15 cellular contexts compared by ENCODE assay signal in genomic region chr12:30197392-30198047, GRCh38.
DNase-seq lines count a peak whose midpoint lies in the region; ATAC-seq lines count a peak whose summit lies in the region.
"Had no signal": no experiment of that assay in that cellular context is flagged by ENCODE, and none has a peak within 500 bp of the region (broad histone marks: within the 10 kb centered on the region; RNA-seq: fewer than 3 reads in every experiment).

No MANE protein-coding gene starts in this region.

- in situ Hi-C loops in GM23248 (cut with MboI): no loop called here

- H3K79me2 ChIP-seq in GM23248 (ENCODE audit: insufficient read depth): no peaks in the 10 kb centered on the region

- no peaks in the 10 kb centered on the region for H3K36me3 ChIP-seq in GM23248 (ENCODE audit: low read depth)
- H3K36me3 ChIP-seq: thoracic aorta had no signal

- H3K9me3 ChIP-seq in GM23248 (ENCODE audit: low read depth): no peaks in the 10 kb centered on the region
- H3K9me3 ChIP-seq: mucosa of descending colon, thoracic aorta had no signal

- H3K4me3 Mint-ChIP-seq in activated T-cell treated with anti-CD3 and anti-CD28 coated beads, Interleukin-2, amount 50 U/mL, for 72 hours: no peak overlapping the region

- H3K4me3 ChIP-seq in GM23248: no peak overlapping the region
- H3K4me3 ChIP-seq: mucosa of descending colon, thoracic aorta had no signal

- H3K36me3 Mint-ChIP-seq in activated T-cell treated with anti-CD3 and anti-CD28 coated beads, Interleukin-2, amount 50 U/mL, for 72 hours (ENCODE audit: insufficient read depth in 2 of 2): no peaks in the 10 kb centered on the region

- H3F3A ChIP-seq in GM23248 (ENCODE audit: insufficient read depth): no peaks in the 10 kb centered on the region

- H3K9me3 Mint-ChIP-seq in activated T-cell treated with anti-CD3 and anti-CD28 coated beads, Interleukin-2, amount 50 U/mL, for 72 hours: no peaks in the 10 kb centered on the region

- no peak overlapping the region for H3K27ac ChIP-seq in GM23248
- H3K27ac ChIP-seq: thoracic aorta, VCaP had no signal

- no peaks in the 10 kb centered on the region for H3K27me3 Mint-ChIP-seq in activated T-cell treated with anti-CD3 and anti-CD28 coated beads, Interleukin-2, amount 50 U/mL, for 72 hours (ENCODE audit: low read depth)

- ATAC-seq in HG03520 (IDR thresholded peaks at IDR 0.05; ENCODE audit: unreplicated experiment): no peak
- no peak for ATAC-seq in activated T-cell treated with anti-CD3 and anti-CD28 coated beads, Interleukin-2, amount 50 U/mL, for 72 hours (replicated peaks in 1 of 2)
- ATAC-seq: mucosa of descending colon had no signal

- H2AFZ ChIP-seq in GM23248: no peak overlapping the region

- peak; percentile 73 for DNase-seq in A172 (ENCODE audit: low spot score)
- peak; percentile 64 for DNase-seq in GM23248
- DNase-seq in RKO (ENCODE audit: low spot score): peak; percentile 56
- DNase-seq in fibroblast of peridontal ligament (ENCODE audit: extremely low read depth): peak; percentile 1
- no peak for DNase-seq in NCI-H2196 (lab: John Stamatoyannopoulos, UW; ENCODE audit: unreplicated experiment)
- DNase-seq in activated T-cell treated with anti-CD3 and anti-CD28 coated beads, Interleukin-2, amount 50 U/mL, for 72 hours: no peak
- no peak for DNase-seq in cortex of kidney (lab: John Stamatoyannopoulos, UW)
- DNase-seq: ACHN; activated CD8-positive, alpha-beta memory T cell treated with anti-CD3 and anti-CD28 coated beads, Interleukin-2, amount 50 U/mL, for 4 hours; Kasumi-1; mucosa of descending colon; SHP77 had no signal

- no peaks in the 10 kb centered on the region for H4K20me1 ChIP-seq in GM23248 (ENCODE audit: insufficient read depth)

- no peaks in the 10 kb centered on the region for H3K4me1 ChIP-seq in GM23248 (ENCODE audit: insufficient read depth)

- no peak overlapping the region for H3K4me2 ChIP-seq in GM23248 (ENCODE audit: unreplicated experiment)

- H3K27me3 ChIP-seq in GM23248 (replicated peaks; ENCODE audit: insufficient read depth): peaks cover 28% of the 10 kb centered on the region

- H3K9ac ChIP-seq in GM23248: no peak overlapping the region

- no peak overlapping the region for H3K27ac Mint-ChIP-seq in activated T-cell treated with anti-CD3 and anti-CD28 coated beads, Interleukin-2, amount 50 U/mL, for 72 hours

- WGBS in GM23248 (ENCODE audit: low coverage in 1 of 2, low lambda C conversion rate in 2 of 2, missing lambda C conversion rate in 2 of 2), 2 experiments: 57 to 59% methylated on average over 6 of the region's 6 CpGs

- H3K9me2 ChIP-seq in GM23248 (ENCODE audit: insufficient read depth): no peaks in the 10 kb centered on the region

- H3K4me1 Mint-ChIP-seq in activated T-cell treated with anti-CD3 and anti-CD28 coated beads, Interleukin-2, amount 50 U/mL, for 72 hours (ENCODE audit: low read depth): no peaks in the 10 kb centered on the region

Comparison
In these comparisons a context has a peak if more than half of its experiments do, and no peak if none do; other contexts are left out.
1. DNase-seq: peak in A172 (single experiment), GM23248 (single experiment), RKO (single experiment) and fibroblast of peridontal ligament (single experiment); none in NCI-H2196 (single experiment), activated T-cell treated with anti-CD3 and anti-CD28 coated beads, Interleukin-2, amount 50 U/mL, for 72 hours (0 of 2) and cortex of kidney (single experiment).